In the genomic region with DNA sequence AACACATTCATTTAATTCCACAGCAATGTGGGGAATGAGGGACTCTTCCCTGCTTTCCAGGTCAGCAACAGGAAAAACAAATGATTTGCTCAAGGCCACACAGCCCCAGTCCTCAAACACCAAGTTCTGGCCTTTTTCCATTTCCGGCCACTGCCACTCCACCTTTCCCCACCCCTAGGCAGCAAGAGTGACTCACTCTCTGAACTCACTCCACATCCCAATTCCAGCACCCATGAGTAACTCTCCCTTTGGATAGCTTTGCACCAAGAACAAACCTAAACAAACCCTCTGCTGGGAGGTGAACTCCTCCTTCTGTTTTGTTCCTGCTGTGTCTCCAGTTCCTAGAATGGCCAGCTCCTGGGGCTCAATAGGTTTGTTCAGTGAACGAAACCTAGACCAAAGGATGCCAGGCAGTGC, we compare ENCODE assay signal across 10 cellular contexts. TPM values are rescaled to one million over a fixed set of nuclear protein-coding genes. Genes with fewer than 3 reads are reported as not detected.
DNase-seq lines count a peak whose midpoint lies in the region; ATAC-seq, FAIRE-seq and TF ChIP-seq lines count a peak whose summit lies in the region.
"Had no signal": no experiment of that assay in that cellular context is flagged by ENCODE, and none has a peak within 500 bp of the region (broad histone marks: within the 10 kb centered on the region; RNA-seq: fewer than 3 reads in every experiment).

No MANE protein-coding gene starts in this region.

- 73 to 87% (median 81%) methylated on average over 2 of the region's 2 CpGs for WGBS in heart left ventricle, 4 donors

- H3K9me3 ChIP-seq in heart left ventricle (no peaks in the 10 kb centered on the region), breast epithelium (no peaks in the 10 kb centered on the region), lower lobe of right lung (no peaks in the 10 kb centered on the region)

- TF ChIP-seq CTCF in heart left ventricle (IDR thresholded peaks at IDR 0.05) (no peak), breast epithelium (IDR thresholded peaks at IDR 0.05) (no peak), lower lobe of right lung (IDR thresholded peaks at IDR 0.05) (no peak)

- H3K4me3 ChIP-seq in heart left ventricle (no peak overlapping the region), breast epithelium (no peak overlapping the region), lower lobe of right lung (no peak overlapping the region)
- H3K4me3 ChIP-seq: SK-N-MC had no signal

- H3K27me3 ChIP-seq in heart left ventricle (no peaks in the 10 kb centered on the region), breast epithelium (no peaks in the 10 kb centered on the region), lower lobe of right lung (ENCODE audit: low read depth) (no peaks in the 10 kb centered on the region)

- no peak for TF ChIP-seq POLR2A in heart left ventricle (IDR thresholded peaks at IDR 0.05)
- no peak for TF ChIP-seq POLR2A in breast epithelium (IDR thresholded peaks at IDR 0.05)

- FAIRE-seq in urothelium cell line (lab: Jason Lieb, UNC), result peak; percentile 99

- H3K4me1 ChIP-seq in heart left ventricle (peaks cover 0 to 31% (median 26%) of the 10 kb centered on the region in 12 donors), breast epithelium (peaks cover 4 to 11% of the 10 kb centered on the region in 2 donors), lower lobe of right lung (peaks cover 40% of the 10 kb centered on the region)

- H3K36me3 ChIP-seq in heart left ventricle, result no peaks in the 10 kb centered on the region
- H3K36me3 ChIP-seq in breast epithelium, result no peaks in the 10 kb centered on the region
- H3K36me3 ChIP-seq in lower lobe of right lung, result no peaks in the 10 kb centered on the region

- DNase-seq in heart left ventricle (peak in 3 of 5 donors; percentile 9 to 48 (median 41)), Right ventricle myocardium inferior (ENCODE audit: missing footprints) (no peak), breast epithelium (ENCODE audit: low spot score in 2 of 2) (peak in 1 of 2 donors; percentile 88), lower lobe of right lung (peak; percentile 70), urothelium cell line (ENCODE audit: low spot score) (peak; percentile 95)
- DNase-seq: AML-193 had no signal

- ATAC-seq in heart left ventricle, result peak in 3 of 4 donors; percentile 31 to 60 (median 44)
- ATAC-seq in Right ventricle myocardium inferior, result no peak
- ATAC-seq in lower lobe of right lung, result peak; percentile 58 to 71
- no peak for ATAC-seq in GM21786 (IDR thresholded peaks at IDR 0.05; ENCODE audit: unreplicated experiment)
- ATAC-seq in GM18519 (IDR thresholded peaks at IDR 0.05; ENCODE audit: low FRiP score, unreplicated experiment), result no peak
- ATAC-seq in GM21526 (IDR thresholded peaks at IDR 0.05; ENCODE audit: low FRiP score, unreplicated experiment), result no peak

- peak overlapping the region in 7 of 12 donors; percentile 9 to 92 (median 79) for H3K27ac ChIP-seq in heart left ventricle
- peak overlapping the region; percentile 94 to 99 for H3K27ac ChIP-seq in breast epithelium
- H3K27ac ChIP-seq in lower lobe of right lung, result peak overlapping the region; percentile 95
- H3K27ac ChIP-seq: SK-N-MC had no signal

- intact Hi-C loops in heart left ventricle (cut with DNase I) (loop anchor here in 8 of 10 donors (2.0 to 10.0 kb wide), 6 partner anchors 217 to 295 kb away; no protein-coding TSS in a partner anchor), Right ventricle myocardium inferior (cut with DNase I) (no loop called here), breast epithelium (cut with DNase I; ENCODE audit: low total_unique reads) (loop anchor here (5.0 to 10.0 kb wide), 2 partner anchors 88 to 215 kb away; no protein-coding TSS in a partner anchor), lower lobe of right lung (cut with DNase I) (loop anchor here (10.0 kb wide), 1 partner anchor 215 kb away; no protein-coding TSS in a partner anchor)

RNA-seq across cellular contexts. Expression of gene PLEKHG6, which starts 30.4 kb away (rescaled TPM):
- total RNA-seq in heart left ventricle (1 to 10 TPM in 1 of 9 donors, under 1 TPM in 2, not detected in 6; 0.16 to 2.8 (median 0.43) TPM), Right ventricle myocardium inferior (0.49 TPM), breast epithelium (10 to 100 TPM; 11.9 to 43.6 (median 42.4) TPM), lower lobe of right lung (2.9 TPM)
- under 1 TPM; 0.11 to 0.33 TPM for polyA plus RNA-seq in heart left ventricle

Comparison
In these comparisons a context has a peak if more than half of its experiments do, and no peak if none do; other contexts are left out.
1. ATAC-seq: peak in heart left ventricle (3 of 4) and lower lobe of right lung (2 of 2); none in Right ventricle myocardium inferior (single experiment), GM21786 (single experiment), GM18519 (single experiment) and GM21526 (single experiment).
2. Peak in every context shown above with its lines, with median percentiles within 50 percentile points of each other: H3K27ac ChIP-seq.